Comparison of ENCODE assay signal across 20 cellular contexts in genomic region chr11:120130991-120131760, GRCh38. TPM values are rescaled to one million over a fixed set of nuclear protein-coding genes. Genes with fewer than 3 reads are reported as not detected.
A peak's percentile ranks its signal among the peaks of the same experiment; 100 is the strongest.
DNase-seq lines count a peak whose midpoint lies in the region; ATAC-seq and TF ChIP-seq lines count a peak whose summit lies in the region.
"Had no signal": no experiment of that assay in that cellular context is flagged by ENCODE, and none has a peak within 500 bp of the region (broad histone marks: within the 10 kb centered on the region; RNA-seq: fewer than 3 reads in every experiment).

No MANE protein-coding gene starts in this region.

- no peak for TF ChIP-seq EP300 in sigmoid colon (IDR thresholded peaks at IDR 0.05)

- no peaks in the 10 kb centered on the region for H3K4me1 Mint-ChIP-seq in glutamatergic neuron (ENCODE audit: low read depth, unreplicated experiment)
- H3K4me1 Mint-ChIP-seq: nephron had no signal

- H3K4me3 Mint-ChIP-seq in glutamatergic neuron (ENCODE audit: unreplicated experiment), result no peak overlapping the region
- H3K4me3 Mint-ChIP-seq: activated CD8-positive, alpha-beta T cell treated with anti-CD3 and anti-CD28 coated beads, Interleukin-2, amount 10 ng/mL, durations not matched to agents 7 days and 5 days; CD4-positive, alpha-beta T cell; nephron; T-helper 2 cell treated with Interferon-gamma antibody and Interleukin-4, amounts not matched to agents 5 μg/mL and 100 μg/mL, for 36 hours had no signal

- ATAC-seq in RWPE2 (ENCODE audit: low read depth), result no peak
- no peak for ATAC-seq in GM18870 (IDR thresholded peaks at IDR 0.05; ENCODE audit: unreplicated experiment)
- ATAC-seq: activated CD8-positive, alpha-beta T cell treated with anti-CD3 and anti-CD28 coated beads, Interleukin-2, amount 10 ng/mL, durations not matched to agents 7 days and 5 days; psoas muscle; SK-N-SH treated with all-trans-retinoic acid at 6 μM for 48 hours had no signal

- H3K9me3 Mint-ChIP-seq in glutamatergic neuron (ENCODE audit: unreplicated experiment), result peaks cover 10% of the 10 kb centered on the region
- H3K9me3 Mint-ChIP-seq: CD4-positive, alpha-beta T cell; nephron; T-helper 2 cell treated with Interferon-gamma antibody and Interleukin-4, amounts not matched to agents 5 μg/mL and 100 μg/mL, for 36 hours had no signal

- H3K27me3 Mint-ChIP-seq in glutamatergic neuron (ENCODE audit: unreplicated experiment), result peaks cover 24% of the 10 kb centered on the region

- no peak overlapping the region for H3K4me3 ChIP-seq in BE2C (ENCODE audit: low read depth, low read length)
- H3K4me3 ChIP-seq in RWPE2 (ENCODE audit: severe bottlenecking), result no peak overlapping the region
- no peak overlapping the region for H3K4me3 ChIP-seq in sigmoid colon
- H3K4me3 ChIP-seq: esophagus muscularis mucosa, psoas muscle had no signal

- intact Hi-C loops in sigmoid colon (cut with DNase I), result no loop called here

- no peaks in the 10 kb centered on the region for H3K36me3 ChIP-seq in BE2C
- H3K36me3 ChIP-seq in RWPE2 (ENCODE audit: low read depth), result peaks cover 86% of the 10 kb centered on the region
- H3K36me3 ChIP-seq in sigmoid colon, result no peaks in the 10 kb centered on the region
- H3K36me3 ChIP-seq: esophagus muscularis mucosa had no signal

- TF ChIP-seq POLR2A in sigmoid colon (IDR thresholded peaks at IDR 0.05), result no peak

- DNase-seq in BE2C (peak; percentile 3), RWPE2 (ENCODE audit: low spot score) (peak; percentile 32), glutamatergic neuron (peak; percentile 4), sigmoid colon (peak; percentile 33), dermis blood vessel endothelial cell (no peak), HCEC 1CT (no peak)
- DNase-seq: activated CD8-positive, alpha-beta T cell treated with anti-CD3 and anti-CD28 coated beads, Interleukin-2, amount 10 ng/mL, durations not matched to agents 7 days and 5 days; DMS 273 treated with DMSO at 0.1 percent for 48 hours; NCI-H1105; NCI-H510A; psoas muscle; substantia nigra had no signal

- peak overlapping the region; percentile 64 for H3K27ac ChIP-seq in RWPE2 (ENCODE audit: poor library complexity, severe bottlenecking)
- H3K27ac ChIP-seq in sigmoid colon, result no peak overlapping the region
- H3K27ac ChIP-seq: esophagus muscularis mucosa, psoas muscle had no signal

- H3K27me3 ChIP-seq in BE2C (no peaks in the 10 kb centered on the region), RWPE2 (ENCODE audit: insufficient read depth, poor library complexity, severe bottlenecking) (no peaks in the 10 kb centered on the region), sigmoid colon (no peaks in the 10 kb centered on the region)
- H3K27me3 ChIP-seq: esophagus muscularis mucosa had no signal

- H3K4me1 ChIP-seq in BE2C, result peaks cover 13% of the 10 kb centered on the region
- peaks cover 56% of the 10 kb centered on the region for H3K4me1 ChIP-seq in RWPE2 (ENCODE audit: insufficient read depth, poor library complexity, severe bottlenecking)
- H3K4me1 ChIP-seq in sigmoid colon, result peaks cover 0 to 23% (median 21%) of the 10 kb centered on the region in 4 donors
- H3K4me1 ChIP-seq: psoas muscle had no signal

- peaks cover 6% of the 10 kb centered on the region for H3K36me3 Mint-ChIP-seq in glutamatergic neuron (ENCODE audit: unreplicated experiment)

- 90 to 91% methylated on average over 8 of the region's 8 CpGs for WGBS in sigmoid colon, 2 donors

- no peaks in the 10 kb centered on the region for H3K9me3 ChIP-seq in BE2C
- no peaks in the 10 kb centered on the region for H3K9me3 ChIP-seq in RWPE2 (ENCODE audit: severe bottlenecking)
- H3K9me3 ChIP-seq in sigmoid colon, result no peaks in the 10 kb centered on the region
- H3K9me3 ChIP-seq: esophagus muscularis mucosa, psoas muscle had no signal

- no peak overlapping the region for H3K27ac Mint-ChIP-seq in glutamatergic neuron (ENCODE audit: unreplicated experiment)
- H3K27ac Mint-ChIP-seq: activated CD8-positive, alpha-beta T cell treated with anti-CD3 and anti-CD28 coated beads, Interleukin-2, amount 10 ng/mL, durations not matched to agents 7 days and 5 days; CD4-positive, alpha-beta T cell; nephron; T-helper 2 cell treated with Interferon-gamma antibody and Interleukin-4, amounts not matched to agents 5 μg/mL and 100 μg/mL, for 36 hours had no signal

- TF ChIP-seq CTCF in BE2C (IDR thresholded peaks at IDR 0.05; ENCODE audit: low read depth, low read length), result no peak
- TF ChIP-seq CTCF in RWPE2 (IDR thresholded peaks at IDR 0.05; ENCODE audit: poor library complexity, severe bottlenecking), result no peak
- TF ChIP-seq CTCF in glutamatergic neuron (IDR thresholded peaks at IDR 0.05; ENCODE audit: partially characterized antibody, unreplicated experiment), result no peak
- TF ChIP-seq CTCF in sigmoid colon (IDR thresholded peaks at IDR 0.05), result no peak

RNA-seq across cellular contexts. Expression of gene TRIM29, which starts 6.7 kb away (rescaled TPM):
- 1.8 TPM for polyA plus RNA-seq in BE2C (2012; ENCODE audit: insufficient read depth, insufficient read length, low read depth)
- total RNA-seq in glutamatergic neuron (ENCODE audit: unreplicated experiment), result not detected
- total RNA-seq in sigmoid colon, result 1 to 10 TPM in 3 of 4 donors, under 1 TPM in 1; 0.33 to 6.9 (median 1.1) TPM
- 1 to 10 TPM; 6.0 to 8.5 (median 7.2) TPM for polyA plus RNA-seq in sigmoid colon
- total RNA-seq in dermis blood vessel endothelial cell, result not detected in 2 replicates
- total RNA-seq: activated CD8-positive, alpha-beta T cell treated with anti-CD3 and anti-CD28 coated beads, Interleukin-2, amount 10 ng/mL, durations not matched to agents 7 days and 5 days; CD4-positive, alpha-beta T cell; dermis microvascular lymphatic vessel endothelial cell; LHCN-M2 had no signal

Comparison
In these comparisons a context has a peak if more than half of its experiments do, and no peak if none do; other contexts are left out.
1. DNase-seq: peak in BE2C (single experiment), RWPE2 (single experiment), glutamatergic neuron (single experiment) and sigmoid colon (single experiment); none in dermis blood vessel endothelial cell (single experiment) and HCEC 1CT (single experiment).